ENCODE assay signal across 8 cellular contexts in the genomic region with DNA sequence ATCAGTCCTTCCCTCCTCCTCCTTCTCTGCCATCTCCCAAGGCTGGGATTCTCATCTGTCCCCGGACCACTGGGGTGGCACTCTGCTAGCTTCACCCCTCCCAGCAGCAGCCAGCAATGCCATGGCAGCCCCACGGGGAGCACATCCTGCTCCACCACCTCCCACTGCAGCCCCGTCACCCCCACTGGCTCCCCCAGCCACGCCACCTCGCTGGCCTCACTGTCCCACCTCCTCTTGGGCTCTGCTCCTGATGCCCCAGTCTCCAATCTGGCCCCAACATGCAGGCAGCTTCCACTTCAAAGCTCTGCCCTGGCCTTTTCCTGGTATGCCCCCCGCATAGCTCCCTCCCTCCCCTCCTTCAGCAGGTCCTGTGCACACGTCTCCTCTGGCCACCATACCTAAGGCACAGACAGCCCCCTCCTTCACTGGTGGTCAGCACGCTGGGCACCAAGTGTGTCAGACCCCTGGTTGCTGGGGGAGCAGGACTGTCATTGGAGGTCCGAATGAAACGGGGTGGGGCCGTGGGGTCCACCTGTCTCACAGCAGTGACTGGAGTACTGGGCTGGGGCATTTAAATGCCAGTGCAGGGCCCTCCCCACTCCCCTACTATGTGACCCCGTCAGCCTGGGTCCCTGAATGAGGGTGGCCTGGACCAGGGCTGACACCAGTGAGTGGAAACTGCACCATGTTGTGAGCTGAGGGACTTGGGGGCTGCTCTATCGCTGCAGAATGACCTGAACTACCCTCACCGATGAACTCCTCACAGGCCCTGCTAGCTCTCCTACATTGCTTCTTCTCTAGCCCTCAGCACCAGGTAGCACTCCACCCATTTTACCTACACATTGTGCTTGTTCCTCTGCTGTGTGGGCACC. TPM values are rescaled to one million over a fixed set of nuclear protein-coding genes. Genes with fewer than 3 reads are reported as not detected.
DNase-seq lines count a peak whose midpoint lies in the region; ATAC-seq and TF ChIP-seq lines count a peak whose summit lies in the region.

No MANE protein-coding gene starts in this region.

- H3K4me3 ChIP-seq in HCT116 (replicated peaks in 1 of 2; ENCODE audit: low read depth in 1 of 2, low read length in 2 of 2) (no peak overlapping the region; a peak in 1 of 4 replicates), right cardiac atrium (ENCODE audit: low read length) (no peak overlapping the region), spleen (peak overlapping the region in 6 of 8 donors; percentile 49 to 78 (median 54))

- H3K4me1 Mint-ChIP-seq in activated T-cell treated with anti-CD3 and anti-CD28 coated beads, Interleukin-2, amount 50 U/mL, for 24 hours (ENCODE audit: low read depth), result peaks cover 44% of the 10 kb centered on the region

- no peaks in the 10 kb centered on the region for H3K79me2 ChIP-seq in HCT116 (ENCODE audit: insufficient read depth, low read length)

- TF ChIP-seq POLR2A in HCT116 (IDR thresholded peaks at IDR 0.05; ENCODE audit: borderline replicate concordance, extremely low read depth, insufficient read depth, insufficient read length), result no peak
- TF ChIP-seq POLR2A in spleen (IDR thresholded peaks at IDR 0.05), result no peak

- no peaks in the 10 kb centered on the region for H4K20me1 ChIP-seq in HCT116 (ENCODE audit: insufficient read depth)

- POLR2A ChIA-PET in HCT116 (lab: Charles Lee), result no interaction called here

- peak overlapping the region; percentile 70 for H3K4me3 Mint-ChIP-seq in activated T-cell treated with anti-CD3 and anti-CD28 coated beads, Interleukin-2, amount 50 U/mL, for 24 hours

- intact Hi-C loops in HCT116 (cut with micrococcal nuclease) (no loop called here), right cardiac atrium (cut with DNase I) (no loop called here), spleen (cut with DNase I; ENCODE audit: low total_unique reads) (no loop called here)

- BruUV-seq in HCT116 (replicated peaks; lab: Mats Ljungman, UMichigan), result no TSS peak

- ATAC-seq in HCT116, result no peak
- ATAC-seq in right cardiac atrium, result no peak
- no peak for ATAC-seq in HG03460 (IDR thresholded peaks at IDR 0.05; ENCODE audit: unreplicated experiment)
- ATAC-seq in foreskin keratinocyte, result no peak
- no peak for ATAC-seq in HG03457 (IDR thresholded peaks at IDR 0.05; ENCODE audit: unreplicated experiment)

- TF ChIP-seq CTCF in HCT116 (IDR thresholded peaks at IDR 0.05 in 2 of 3, conservative IDR thresholded peaks at IDR 0.05 in 1 of 3; ENCODE audit: borderline replicate concordance in 1 of 3, insufficient read depth in 1 of 3, low read depth in 2 of 3, low read length in 2 of 3) (no peak), spleen (IDR thresholded peaks at IDR 0.05 in 8 of 11, conservative IDR thresholded peaks at IDR 0.05 in 3 of 11) (peak in 1 of 11 experiments; percentile 3), foreskin keratinocyte (conservative IDR thresholded peaks at IDR 0.05) (no peak)

- RAD21 ChIA-PET in HCT116 (lab: Charles Lee; ENCODE audit: low non-redundant PET in 1 of 2, low total read pairs in 2 of 2, uncharacterized antibody in 2 of 2, unreplicated experiment in 2 of 2), result no interaction called here

- 68% methylated on average over 14 of the region's 14 CpGs for WGBS in right cardiac atrium
- WGBS in spleen, 5 donors, result 64 to 86% (median 82%) methylated on average over 14 of the region's 14 CpGs

- no peaks in the 10 kb centered on the region for H3K9me3 ChIP-seq in HCT116 (ENCODE audit: control insufficient read depth in 1 of 2, insufficient read depth in 1 of 2, low read depth in 1 of 2, low read length in 2 of 2)
- no peaks in the 10 kb centered on the region for H3K9me3 ChIP-seq in right cardiac atrium (ENCODE audit: control insufficient read depth, low read length)
- no peaks in the 10 kb centered on the region for H3K9me3 ChIP-seq in spleen

- H3K4me2 ChIP-seq in HCT116 (ENCODE audit: low read length), result peak overlapping the region; percentile 89

- no peak overlapping the region for H2AFZ ChIP-seq in HCT116 (ENCODE audit: low read depth, low read length, poor library complexity, severe bottlenecking)

- H3K27me3 ChIP-seq in HCT116 (ENCODE audit: insufficient read depth, low read length) (no peaks in the 10 kb centered on the region), right cardiac atrium (ENCODE audit: control insufficient read depth, insufficient read depth) (no peaks in the 10 kb centered on the region), spleen (replicated peaks in 1 of 7) (peaks cover 3 to 50% (median 25%) of the 10 kb centered on the region in 7 donors), foreskin keratinocyte (peaks cover 72% of the 10 kb centered on the region)

- no peak for TF ChIP-seq RAD21 in HCT116 (IDR thresholded peaks at IDR 0.05; ENCODE audit: low read depth)

- peaks cover 26% of the 10 kb centered on the region for H3K27me3 Mint-ChIP-seq in activated T-cell treated with anti-CD3 and anti-CD28 coated beads, Interleukin-2, amount 50 U/mL, for 24 hours

- H3K4me1 ChIP-seq in HCT116 (ENCODE audit: control insufficient read depth in 1 of 2, insufficient read depth in 2 of 2, low read length in 2 of 2), result peaks cover 6 to 15% of the 10 kb centered on the region in 2 experiments; a peak in 2 of 4 replicates
- no peaks in the 10 kb centered on the region for H3K4me1 ChIP-seq in right cardiac atrium (ENCODE audit: control insufficient read depth, insufficient read depth, low read length)
- peaks cover 3 to 60% (median 40%) of the 10 kb centered on the region in 6 donors for H3K4me1 ChIP-seq in spleen
- no peaks in the 10 kb centered on the region for H3K4me1 ChIP-seq in foreskin keratinocyte

- CTCF ChIA-PET in HCT116 (lab: Charles Lee), result no interaction called here

- DNase-seq in HCT116 (ENCODE audit: low read depth, low spot score) (no peak), right cardiac atrium (peak; percentile 4 to 33 (median 28)), spleen (peak; percentile 74), foreskin keratinocyte (no peak), GOT3 (lab: John Stamatoyannopoulos, UW) (no peak)
- DNase-seq in activated T-cell treated with anti-CD3 and anti-CD28 coated beads, Interleukin-2, amount 50 U/mL, for 24 hours, result no peak

- H3K36me3 Mint-ChIP-seq in activated T-cell treated with anti-CD3 and anti-CD28 coated beads, Interleukin-2, amount 50 U/mL, for 24 hours (ENCODE audit: low read depth), result no peaks in the 10 kb centered on the region

- no peak overlapping the region for H3K27ac Mint-ChIP-seq in activated T-cell treated with anti-CD3 and anti-CD28 coated beads, Interleukin-2, amount 50 U/mL, for 24 hours

- H3K27ac ChIP-seq in HCT116 (ENCODE audit: low read depth, low read length), result no peak overlapping the region
- no peak overlapping the region for H3K27ac ChIP-seq in right cardiac atrium (ENCODE audit: low read length)
- peak overlapping the region in 4 of 8 donors; percentile 69 to 88 (median 80) for H3K27ac ChIP-seq in spleen
- no peak overlapping the region for H3K27ac ChIP-seq in foreskin keratinocyte

- no peaks in the 10 kb centered on the region for H3K9me2 ChIP-seq in HCT116 (ENCODE audit: insufficient read depth)

- H3K9ac ChIP-seq in HCT116 (ENCODE audit: low read length), result no peak overlapping the region

- no peaks in the 10 kb centered on the region for H3K9me3 Mint-ChIP-seq in activated T-cell treated with anti-CD3 and anti-CD28 coated beads, Interleukin-2, amount 50 U/mL, for 24 hours

- H3K36me3 ChIP-seq in HCT116 (ENCODE audit: control insufficient read depth in 1 of 2, insufficient read depth in 2 of 2, low read length in 2 of 2) (no peaks in the 10 kb centered on the region), spleen (no peaks in the 10 kb centered on the region)

TF ChIP-seq in HCT116, 20 proteins besides CTCF, POLR2A, EP300 and RAD21 (continues in another document):
- TF ChIP-seq ZNF274 (IDR thresholded peaks at IDR 0.05; ENCODE audit: low read depth, low read length) (no peak), ZBTB33 (IDR thresholded peaks at IDR 0.05; ENCODE audit: extremely low read depth, insufficient replicate concordance, low read length) (no peak), EZH2 (IDR thresholded peaks at IDR 0.05) (no peak), EGR1 (IDR thresholded peaks at IDR 0.05; ENCODE audit: low read depth) (no peak), ELF1 (IDR thresholded peaks at IDR 0.05; ENCODE audit: borderline replicate concordance, low read depth) (no peak), SIN3A (IDR thresholded peaks at IDR 0.05; ENCODE audit: low read depth) (no peak), TCF7L2 (IDR thresholded peaks at IDR 0.05; ENCODE audit: borderline replicate concordance, extremely low read depth, insufficient read depth, insufficient read length) (no peak), ZFX (IDR thresholded peaks at IDR 0.05) (no peak), SRF (IDR thresholded peaks at IDR 0.05; ENCODE audit: low read depth) (no peak), CBX3 (IDR thresholded peaks at IDR 0.05; ENCODE audit: low read depth) (no peak), SP1 (IDR thresholded peaks at IDR 0.05; ENCODE audit: low read depth) (no peak), JUND (IDR thresholded peaks at IDR 0.05) (no peak)

RNA-seq across cellular contexts. Expression of gene RASGEF1A, which starts 38.7 kb away (rescaled TPM):
- total RNA-seq in HCT116 (2021; ENCODE audit: unreplicated experiment), result 19.3 TPM
- 22.8 and 27.9 TPM in 2 replicates for polyA plus RNA-seq in HCT116 (2012)
- total RNA-seq in right cardiac atrium, result 1 to 10 TPM; 2.0 to 3.4 (median 3.0) TPM
- polyA plus RNA-seq in right cardiac atrium, result 1.6 TPM
- total RNA-seq in spleen, result 1 to 10 TPM; 2.5 to 7.1 (median 3.6) TPM
- polyA plus RNA-seq in spleen, result 1 to 10 TPM; 1.9 to 3.1 (median 2.1) TPM
- total RNA-seq in foreskin keratinocyte, result 8.2 and 10.1 TPM in 2 replicates
- 4.7 and 5.8 TPM in 2 replicates for polyA plus RNA-seq in foreskin keratinocyte

Comparison
In these comparisons a context has a peak if more than half of its experiments do, and no peak if none do; other contexts are left out.
1. DNase-seq: peak in right cardiac atrium (3 of 3) and spleen (single experiment); none in HCT116 (single experiment), activated T-cell treated with anti-CD3 and anti-CD28 coated beads, Interleukin-2, amount 50 U/mL, for 24 hours (single experiment), foreskin keratinocyte (0 of 2) and GOT3 (single experiment).
2. H3K4me3 ChIP-seq: peak in spleen (6 of 8); none in HCT116 (0 of 2) and right cardiac atrium (single experiment).